Comparison of ENCODE assay signal across 10 cellular contexts in the genomic region with DNA sequence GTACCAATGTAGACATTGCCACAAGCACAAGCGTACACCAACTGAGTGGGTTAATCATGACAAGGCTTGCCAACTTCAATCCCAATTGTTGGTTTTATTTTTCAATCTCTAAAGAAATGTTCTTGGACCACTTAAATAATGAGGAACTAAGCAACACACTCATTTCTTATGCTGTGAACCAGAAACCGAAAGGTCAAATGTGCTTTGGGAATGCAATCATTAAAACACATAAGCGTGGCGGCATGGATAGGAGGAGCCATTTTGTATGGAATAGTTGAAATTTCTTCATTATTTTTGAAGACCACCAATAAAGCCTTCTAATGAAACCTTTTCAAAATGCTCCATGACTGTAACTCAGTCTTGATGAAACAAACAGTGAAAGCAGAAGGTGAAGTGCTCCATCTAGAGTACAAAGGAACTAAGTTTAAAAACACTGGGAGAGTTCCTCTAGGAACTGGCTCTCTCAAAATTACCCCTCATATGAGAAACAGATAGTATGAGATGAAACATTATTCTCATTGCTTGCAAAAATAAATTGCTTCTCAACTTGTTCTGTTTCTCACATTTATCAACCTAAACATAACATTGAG.
A peak's percentile ranks its signal among the peaks of the same experiment; 100 is the strongest.
DNase-seq lines count a peak whose midpoint lies in the region; ATAC-seq, FAIRE-seq and TF ChIP-seq lines count a peak whose summit lies in the region.
"Had no signal": no experiment of that assay in that cellular context is flagged by ENCODE, and none has a peak within 500 bp of the region (broad histone marks: within the 10 kb centered on the region; RNA-seq: fewer than 3 reads in every experiment).

No MANE protein-coding gene starts in this region.

- no peak overlapping the region for H3K27ac Mint-ChIP-seq in CD14-positive monocyte

- H3K4me1 ChIP-seq in pancreas = no peaks in the 10 kb centered on the region
- H3K4me1 ChIP-seq: upper lobe of right lung had no signal

- H3K27me3 Mint-ChIP-seq in CD14-positive monocyte (ENCODE audit: low read depth in 3 of 3) = peaks cover 0 to 2% (median 0%) of the 10 kb centered on the region in 3 donors

- H3K4me3 Mint-ChIP-seq in CD14-positive monocyte = no peak overlapping the region

- H3K9me3 ChIP-seq in pancreas = no peaks in the 10 kb centered on the region
- H3K9me3 ChIP-seq: upper lobe of right lung had no signal

- no peaks in the 10 kb centered on the region for H3K36me3 ChIP-seq in pancreas
- H3K36me3 ChIP-seq: upper lobe of right lung had no signal

- DNase-seq in NCI-H1092 treated with DMSO at 0.1 percent for 48 hours (lab: John Stamatoyannopoulos, UW) (peak; percentile 21), NCI-H1092 (lab: John Stamatoyannopoulos, UW) (no peak), NCI-H345 (lab: John Stamatoyannopoulos, UW) (peak; percentile 31), cerebellar cortex (ENCODE audit: low spot score) (peak; percentile 16), pancreas (no peak), AG08396 (ENCODE audit: low spot score) (no peak), CD14-positive monocyte (ENCODE audit: low spot score) (no peak)
- no peak for DNase-seq in activated CD4-positive, CD25-positive, alpha-beta regulatory T cell (lab: John Stamatoyannopoulos, UW)
- DNase-seq: erythroblast, upper lobe of right lung had no signal

- ATAC-seq in pancreas = peak in 3 of 4 donors; percentile 58 to 74 (median 59)
- ATAC-seq: upper lobe of right lung had no signal

- peak in 2 of 4 donors; percentile 17 to 23 for TF ChIP-seq CTCF in pancreas (IDR thresholded peaks at IDR 0.05)
- no peak for TF ChIP-seq CTCF in CD14-positive monocyte (IDR thresholded peaks at IDR 0.05)

- WGBS in pancreas, 2 donors = 65 to 79% methylated on average over 4 of the region's 4 CpGs

- no peaks in the 10 kb centered on the region for H3K27me3 ChIP-seq in pancreas
- H3K27me3 ChIP-seq: upper lobe of right lung had no signal

- intact Hi-C loops in pancreas (cut with DNase I) = no loop called here
- intact Hi-C loops in CD14-positive monocyte (cut with micrococcal nuclease) = no loop called here

- H3K36me3 Mint-ChIP-seq in CD14-positive monocyte = no peaks in the 10 kb centered on the region

- H3K4me1 Mint-ChIP-seq in CD14-positive monocyte = no peaks in the 10 kb centered on the region

- FAIRE-seq in pancreas (lab: Jason Lieb, UNC) = no peak

- H3K27ac ChIP-seq in pancreas = no peak overlapping the region
- H3K27ac ChIP-seq: upper lobe of right lung had no signal

- H3K4me3 ChIP-seq in pancreas = no peak overlapping the region
- H3K4me3 ChIP-seq: upper lobe of right lung had no signal

- peaks cover 0 to 1% (median 0%) of the 10 kb centered on the region in 7 donors for H3K9me3 Mint-ChIP-seq in CD14-positive monocyte

Comparison
In these comparisons a context has a peak if more than half of its experiments do, and no peak if none do; other contexts are left out.
1. DNase-seq: peak in NCI-H1092 treated with DMSO at 0.1 percent for 48 hours (single experiment), NCI-H345 (single experiment) and cerebellar cortex (single experiment); none in NCI-H1092 (single experiment), pancreas (0 of 6), AG08396 (single experiment), CD14-positive monocyte (single experiment) and activated CD4-positive, CD25-positive, alpha-beta regulatory T cell (0 of 4).